Comparison of ENCODE assay signal across 8 cellular contexts in genomic region chrX:53452812-53453211, GRCh38.
"Had no signal": no experiment of that assay in that cellular context is flagged by ENCODE, and none has a peak within 500 bp of the region (broad histone marks: within the 10 kb centered on the region; RNA-seq: fewer than 3 reads in every experiment).

No MANE protein-coding gene starts in this region.

- H3K4me3 ChIP-seq: GM23338, K562 had no signal

- FAIRE-seq: H1, H54, HTR-8/SVneo, K562 had no signal

- ATAC-seq: GM23338, K562 had no signal

- DNase-seq: H9, HCEC 1CT, IMR-90 had no signal

- H3K4me2 ChIP-seq: GM23338 had no signal
